In genomic region chr12:122724641-122725243, GRCh38 we compare ENCODE assay signal across 20 cellular contexts. TPM values are rescaled to one million over a fixed set of nuclear protein-coding genes. Genes with fewer than 3 reads are reported as not detected.
A peak's percentile ranks its signal among the peaks of the same experiment; 100 is the strongest.
DNase-seq lines count a peak whose midpoint lies in the region; ATAC-seq, FAIRE-seq and TF ChIP-seq lines count a peak whose summit lies in the region.
"Had no signal": no experiment of that assay in that cellular context is flagged by ENCODE, and none has a peak within 500 bp of the region (broad histone marks: within the 10 kb centered on the region; RNA-seq: fewer than 3 reads in every experiment).

No MANE protein-coding gene starts in this region.

- H4K8ac ChIP-seq in H1 (ENCODE audit: extremely low read depth, insufficient read depth, low read length), result no peak overlapping the region

- H3K9ac ChIP-seq in H1 (replicated peaks in 1 of 4; ENCODE audit: extremely low read depth in 1 of 4, low read depth in 3 of 4, low read length in 3 of 4), result no peak overlapping the region

- 92% methylated on average over 12 of the region's 12 CpGs; no CpG with 5 or more reads in 1 of the 2 experiments for WGBS in H1 (ENCODE audit: extremely low coverage in 1 of 2, insufficient coverage in 1 of 2, insufficient read length in 1 of 2, insufficient replicate concordance in 2 of 2, low coverage in 1 of 2, low lambda C conversion rate in 2 of 2, missing lambda C conversion rate in 1 of 2), 2 experiments

- H3K4me1 ChIP-seq in breast epithelium, result no peaks in the 10 kb centered on the region
- no peaks in the 10 kb centered on the region for H3K4me1 ChIP-seq in H1 (replicated peaks in 1 of 4; ENCODE audit: control insufficient read depth in 3 of 4, insufficient read depth in 4 of 4, low read length in 3 of 4)
- H3K4me1 ChIP-seq: sigmoid colon had no signal

- H3K9me3 Mint-ChIP-seq in MCF 10A (ENCODE audit: unreplicated experiment) (no peaks in the 10 kb centered on the region), type B pancreatic cell (no peaks in the 10 kb centered on the region)
- H3K9me3 Mint-ChIP-seq: CD4-positive, alpha-beta T cell had no signal

- H3K27me3 Mint-ChIP-seq in MCF 10A (ENCODE audit: insufficient read depth, unreplicated experiment), result no peaks in the 10 kb centered on the region
- no peaks in the 10 kb centered on the region for H3K27me3 Mint-ChIP-seq in type B pancreatic cell
- H3K27me3 Mint-ChIP-seq: CD4-positive, alpha-beta T cell had no signal

- H3K14ac ChIP-seq in H1 (ENCODE audit: insufficient read length), result no peak overlapping the region

- peak; percentile 50 for ATAC-seq in HG03460 (IDR thresholded peaks at IDR 0.05; ENCODE audit: unreplicated experiment)
- no peak for ATAC-seq in GM19455 (IDR thresholded peaks at IDR 0.05; ENCODE audit: unreplicated experiment)
- ATAC-seq in HG03457 (IDR thresholded peaks at IDR 0.05; ENCODE audit: unreplicated experiment), result no peak
- ATAC-seq: left colon had no signal

- BruUV-seq in MCF 10A (replicated peaks; lab: Mats Ljungman, UMichigan), result no TSS peak

- H3K36me3 Mint-ChIP-seq in MCF 10A (ENCODE audit: insufficient read depth, unreplicated experiment) (no peaks in the 10 kb centered on the region), type B pancreatic cell (no peaks in the 10 kb centered on the region)

- H3K79me2 ChIP-seq in H1 (ENCODE audit: control insufficient read depth in 1 of 2, insufficient read depth in 2 of 2, low read length in 2 of 2), result no peaks in the 10 kb centered on the region

- H4K5ac ChIP-seq in H1 (ENCODE audit: insufficient read length, low read depth, low read length), result no peak overlapping the region

- no peak overlapping the region for H3K18ac ChIP-seq in H1 (ENCODE audit: extremely low read depth, low read length)

- H3K27me3 ChIP-seq in breast epithelium (no peaks in the 10 kb centered on the region), H1 (replicated peaks in 1 of 4; ENCODE audit: control insufficient read depth in 3 of 4, extremely low read depth in 1 of 4, insufficient read depth in 3 of 4, low read length in 3 of 4) (no peaks in the 10 kb centered on the region; a peak in 1 of 7 replicates)
- H3K27me3 ChIP-seq: sigmoid colon had no signal

- H3K4me3 ChIP-seq in breast epithelium (no peak overlapping the region), H1 (ENCODE audit: extremely low read depth in 1 of 4, insufficient read depth in 2 of 4, low read depth in 3 of 4, low read length in 4 of 4) (no peak overlapping the region)
- H3K4me3 ChIP-seq: sigmoid colon, SK-N-MC had no signal

- no peak overlapping the region for H2BK120ac ChIP-seq in H1 (replicated peaks; ENCODE audit: low read depth, low read length)

- no peaks in the 10 kb centered on the region for H4K20me1 ChIP-seq in H1 (replicated peaks in 1 of 2; ENCODE audit: control insufficient read depth in 1 of 2, insufficient read depth in 2 of 2, low read length in 2 of 2)

- no peak for TF ChIP-seq EP300 in H1 (IDR thresholded peaks at IDR 0.05; ENCODE audit: borderline replicate concordance in 1 of 2, low read depth in 2 of 2, low read length in 2 of 2)

- no peak for FAIRE-seq in H1 (lab: Jason Lieb, UNC)
- FAIRE-seq: endometrium, H54 had no signal

- no peak overlapping the region for H3K4me2 ChIP-seq in H1 (ENCODE audit: insufficient read depth in 1 of 2, low read depth in 2 of 2, low read length in 2 of 2)

- H3K56ac ChIP-seq in H1 (replicated peaks; ENCODE audit: insufficient read length, low read depth, low read length), result no peak overlapping the region

- no peak for TF ChIP-seq CTCF in breast epithelium (IDR thresholded peaks at IDR 0.05)
- TF ChIP-seq CTCF in MCF 10A (IDR thresholded peaks at IDR 0.05; ENCODE audit: unreplicated experiment), result no peak
- no peak for TF ChIP-seq CTCF in H1 (IDR thresholded peaks at IDR 0.05; ENCODE audit: control extremely low read depth in 1 of 3, insufficient read depth in 1 of 3, low read depth in 1 of 3, low read length in 3 of 3)
- no peak for TF ChIP-seq CTCF in type B pancreatic cell (conservative IDR thresholded peaks at IDR 0.05)

- H2BK15ac ChIP-seq in H1 (ENCODE audit: low read length), result no peak overlapping the region

- no peak overlapping the region for H3K23ac ChIP-seq in H1 (ENCODE audit: insufficient read length)

- H2AFZ ChIP-seq in H1 (ENCODE audit: low read length), result no peak overlapping the region

- no peaks in the 10 kb centered on the region for H3K36me3 ChIP-seq in breast epithelium
- no peaks in the 10 kb centered on the region for H3K36me3 ChIP-seq in H1 (ENCODE audit: control insufficient read depth in 2 of 4, insufficient read depth in 4 of 4, low read length in 3 of 4)
- H3K36me3 ChIP-seq: sigmoid colon had no signal

- intact Hi-C loops in breast epithelium (cut with DNase I; ENCODE audit: low total_unique reads) (no loop called here), MCF 10A (cut with micrococcal nuclease) (no loop called here)

- TF ChIP-seq POLR2A in breast epithelium (IDR thresholded peaks at IDR 0.05) (no peak), H1 (IDR thresholded peaks at IDR 0.05; ENCODE audit: control extremely low read depth in 1 of 2, low read depth in 2 of 2, low read length in 2 of 2) (no peak)

- H3K4me1 Mint-ChIP-seq in MCF 10A (ENCODE audit: insufficient read depth, unreplicated experiment) (peaks cover 16% of the 10 kb centered on the region), type B pancreatic cell (ENCODE audit: unreplicated experiment) (peaks cover 24% of the 10 kb centered on the region)

- H3K9me3 ChIP-seq in breast epithelium, result no peaks in the 10 kb centered on the region
- no peaks in the 10 kb centered on the region for H3K9me3 ChIP-seq in H1 (ENCODE audit: insufficient read depth in 2 of 2, low read depth in 1 of 2, low read length in 1 of 2)
- H3K9me3 ChIP-seq: sigmoid colon had no signal

- H3K23me2 ChIP-seq in H1 (ENCODE audit: low read depth, low read length), result no peaks in the 10 kb centered on the region; the same call in 1 of the 2 replicates

- H3K27ac ChIP-seq in breast epithelium, result peak overlapping the region; percentile 79 to 86
- no peak overlapping the region for H3K27ac ChIP-seq in H1 (ENCODE audit: low read depth, low read length)
- H3K27ac ChIP-seq: sigmoid colon, SK-N-MC had no signal

- CTCF ChIA-PET in MCF 10A (lab: Yijun Ruan, JAX) (interaction anchor here (0.6 to 1.9 kb wide), 3 partner anchors 27 to 233 kb away, joined by 3 to 5 read pairs (median 4); no protein-coding TSS in a partner anchor), H1 (lab: Charles Lee; ENCODE audit: partially characterized antibody) (interaction anchor here (0.6 to 1.1 kb wide), 3 partner anchors 64 to 100 kb away, joined by 3 to 4 read pairs (median 4); no protein-coding TSS in a partner anchor)

- 0 out of 2 replicates have a peak overlapping the region, but pooled peaks have one; percentile 75 for H2BK12ac ChIP-seq in H1 (ENCODE audit: low read depth, low read length)

- H3K27ac Mint-ChIP-seq in MCF 10A (ENCODE audit: low read depth, unreplicated experiment), result no peak overlapping the region
- peak overlapping the region; percentile 93 for H3K27ac Mint-ChIP-seq in type B pancreatic cell
- H3K27ac Mint-ChIP-seq: CD4-positive, alpha-beta T cell had no signal

- H2BK20ac ChIP-seq in H1 (ENCODE audit: low read length), result no peak overlapping the region; the same call in 1 of the 2 replicates

- H4K91ac ChIP-seq in H1 (replicated peaks; ENCODE audit: insufficient read length, low read length), result no peak overlapping the region

- no peak overlapping the region for H2AK5ac ChIP-seq in H1 (ENCODE audit: low read depth, low read length)

- H3K4me3 Mint-ChIP-seq in MCF 10A (ENCODE audit: unreplicated experiment) (no peak overlapping the region), type B pancreatic cell (no peak overlapping the region)
- H3K4me3 Mint-ChIP-seq: CD4-positive, alpha-beta T cell had no signal

- no peak overlapping the region for H3K4ac ChIP-seq in H1 (replicated peaks; ENCODE audit: insufficient read length, low read depth, low read length)

- no peak overlapping the region; the same call in 1 of the 2 replicates for H2BK5ac ChIP-seq in H1 (ENCODE audit: low read depth, low read length)

- POLR2A ChIA-PET in MCF 10A (lab: Yijun Ruan, JAX), result interaction anchor here (0.6 to 1.9 kb wide), 5 partner anchors 11 to 226 kb away, joined by 3 to 4 read pairs (median 3); no protein-coding TSS in a partner anchor
- POLR2A ChIA-PET in H1 (lab: Charles Lee; ENCODE audit: partially characterized antibody), result interaction anchor here (0.9 to 1.2 kb wide), 2 partner anchors 24 to 48 kb away, joined by 3 read pairs; no protein-coding TSS in a partner anchor

- DNase-seq in breast epithelium (ENCODE audit: low spot score in 2 of 2) (no peak), MCF 10A (ENCODE audit: unreplicated experiment) (no peak), H1 (ENCODE audit: low read depth in 1 of 2, low spot score in 2 of 2) (no peak), type B pancreatic cell (ENCODE audit: extremely low spot score, unreplicated experiment) (no peak), NK-92 (lab: John Stamatoyannopoulos, UW; ENCODE audit: unreplicated experiment) (no peak)
- DNase-seq: aorta; CD4-positive, alpha-beta T cell; left colon; NCI-H1930; occipital lobe; sigmoid colon; stimulated activated CD4-positive, alpha-beta T cell treated with anti-CD3 and anti-CD28 coated beads, Interleukin-2, amount 100 ng/mL, for 24 hours had no signal

- TF ChIP-seq RAD21 in H1 (IDR thresholded peaks at IDR 0.05 in 1 of 2, conservative IDR thresholded peaks at IDR 0.05 in 1 of 2; ENCODE audit: low read depth in 2 of 2, low read length in 2 of 2), result no peak

- H3K79me1 ChIP-seq in H1 (ENCODE audit: low read depth, low read length), result no peaks in the 10 kb centered on the region

RNA-seq across cellular contexts. Expression of gene HCAR1, which starts 5.9 kb away (rescaled TPM):
- total RNA-seq in breast epithelium, result 10 to 100 TPM in 2 of 3 donors, 1 to 10 TPM in 1; 3.2 to 34.0 (median 20.6) TPM
- total RNA-seq in MCF 10A (2022), result not detected in 2 replicates
- total RNA-seq in H1 (2021; fragmentation: NEBNext Ultra II Directional; extraction: Animal tissue kit (Norgen Biotek cat#: 25700)), result not detected in 2 replicates
- polyA plus RNA-seq in H1 (2011; rRNA removed), result 0.02 TPM in 1 of 2 replicates, not detected in the other
- 0.04 TPM for polyA plus RNA-seq in H1 (2011; cell fraction: cytosol; rRNA removed)
- 0.04 TPM for polyA plus RNA-seq in H1 (2011; cell fraction: nucleus; rRNA removed)
- not detected in 4 replicates for polyA plus RNA-seq in H1 (2012, experiment 1 of 2)
- polyA plus RNA-seq in H1 (2012, experiment 2 of 2), result 0.04 TPM
- 0.04 TPM for polyA plus RNA-seq in H1 (2013, experiment 1 of 2)
- 0.09 TPM for polyA plus RNA-seq in H1 (2013, experiment 2 of 2)
- 0.05 TPM in 1 of 2 replicates, not detected in the other for polyA minus RNA-seq in H1 (2011; rRNA and poly(A)+ RNA removed)
- polyA minus RNA-seq in H1 (2011; cell fraction: cytosol; rRNA and poly(A)+ RNA removed), result not detected
- not detected for polyA minus RNA-seq in H1 (2011; cell fraction: nucleus; rRNA and poly(A)+ RNA removed)
- 5.0 and 7.4 TPM in 2 replicates for total RNA-seq in type B pancreatic cell (ENCODE audit: low replicate concordance)
- total RNA-seq: chondrocyte had no signal
- polyA plus RNA-seq: aorta had no signal

RNA-seq across cellular contexts. Expression of gene HCAR3, which starts 8.1 kb away (rescaled TPM):
- total RNA-seq in breast epithelium, result 1 to 10 TPM in 2 of 3 donors, under 1 TPM in 1; 0.96 to 4.8 (median 2.6) TPM
- total RNA-seq in MCF 10A (2022), result not detected in 2 replicates
- not detected in 2 replicates for total RNA-seq in H1 (2021; fragmentation: NEBNext Ultra II Directional; extraction: Animal tissue kit (Norgen Biotek cat#: 25700))
- not detected in 2 replicates for polyA plus RNA-seq in H1 (2011; rRNA removed)
- not detected for polyA plus RNA-seq in H1 (2011; cell fraction: cytosol; rRNA removed)
- not detected for polyA plus RNA-seq in H1 (2011; cell fraction: nucleus; rRNA removed)
- polyA plus RNA-seq in H1 (2012, experiment 1 of 2), result not detected in 4 replicates
- polyA plus RNA-seq in H1 (2012, experiment 2 of 2), result not detected
- not detected for polyA plus RNA-seq in H1 (2013, experiment 1 of 2)
- 0.02 TPM for polyA plus RNA-seq in H1 (2013, experiment 2 of 2)
- not detected in 2 replicates for polyA minus RNA-seq in H1 (2011; rRNA and poly(A)+ RNA removed)
- polyA minus RNA-seq in H1 (2011; cell fraction: cytosol; rRNA and poly(A)+ RNA removed), result not detected
- polyA minus RNA-seq in H1 (2011; cell fraction: nucleus; rRNA and poly(A)+ RNA removed), result not detected
- 0.46 and 2.6 TPM in 2 replicates for total RNA-seq in type B pancreatic cell (ENCODE audit: low replicate concordance)
- total RNA-seq: A673, chondrocyte had no signal
- polyA plus RNA-seq: aorta had no signal

RNA-seq across cellular contexts. Expression of gene HCAR2, which starts 21.6 kb away (rescaled TPM):
- total RNA-seq in breast epithelium, result 10 to 100 TPM in 1 of 3 donors, 1 to 10 TPM in 2; 5.7 to 10.8 (median 6.4) TPM
- 0.19 TPM in 1 of 2 replicates, not detected in the other for total RNA-seq in MCF 10A (2022)
- total RNA-seq in H1 (2021; fragmentation: NEBNext Ultra II Directional; extraction: Animal tissue kit (Norgen Biotek cat#: 25700)), result not detected in 2 replicates
- not detected in 2 replicates for polyA plus RNA-seq in H1 (2011; rRNA removed)
- polyA plus RNA-seq in H1 (2011; cell fraction: cytosol; rRNA removed), result not detected
- polyA plus RNA-seq in H1 (2011; cell fraction: nucleus; rRNA removed), result not detected
- not detected in 4 replicates for polyA plus RNA-seq in H1 (2012, experiment 1 of 2)
- polyA plus RNA-seq in H1 (2012, experiment 2 of 2), result not detected
- not detected for polyA plus RNA-seq in H1 (2013, experiment 1 of 2)
- polyA plus RNA-seq in H1 (2013, experiment 2 of 2), result not detected
- polyA minus RNA-seq in H1 (2011; rRNA and poly(A)+ RNA removed), result not detected in 2 replicates
- not detected for polyA minus RNA-seq in H1 (2011; cell fraction: cytosol; rRNA and poly(A)+ RNA removed)
- polyA minus RNA-seq in H1 (2011; cell fraction: nucleus; rRNA and poly(A)+ RNA removed), result not detected
- 21.4 and 93.8 TPM in 2 replicates for total RNA-seq in type B pancreatic cell (ENCODE audit: low replicate concordance)
- total RNA-seq: chondrocyte, occipital lobe had no signal
- polyA plus RNA-seq: aorta had no signal

RNA-seq across cellular contexts. Expression of gene DENR, which starts 27.9 kb away (rescaled TPM):
- total RNA-seq in breast epithelium (10 to 100 TPM; 21.9 to 30.7 (median 28.2) TPM), MCF 10A (2022) (87.9 and 104 TPM in 2 replicates), type B pancreatic cell (ENCODE audit: low replicate concordance) (63.2 and 75.2 TPM in 2 replicates)
- total RNA-seq in H1 (2021; fragmentation: NEBNext Ultra II Directional; extraction: Animal tissue kit (Norgen Biotek cat#: 25700)), result 78.1 and 84.0 TPM in 2 replicates
- polyA plus RNA-seq in H1 (2011; rRNA removed), result 26.9 and 29.5 TPM in 2 replicates
- polyA plus RNA-seq in H1 (2011; cell fraction: cytosol; rRNA removed), result 41.8 TPM
- polyA plus RNA-seq in H1 (2011; cell fraction: nucleus; rRNA removed), result 14.9 TPM
- polyA plus RNA-seq in H1 (2012, experiment 1 of 2), result 32.7 to 70.1 TPM (median 36.1 TPM) in 4 replicates
- 9.9 TPM for polyA plus RNA-seq in H1 (2012, experiment 2 of 2)
- 55.9 TPM for polyA plus RNA-seq in H1 (2013, experiment 1 of 2)
- polyA plus RNA-seq in H1 (2013, experiment 2 of 2), result 54.2 TPM
- polyA minus RNA-seq in H1 (2011; rRNA and poly(A)+ RNA removed), result 12.1 and 12.2 TPM in 2 replicates
- polyA minus RNA-seq in H1 (2011; cell fraction: cytosol; rRNA and poly(A)+ RNA removed), result 17.8 TPM
- polyA minus RNA-seq in H1 (2011; cell fraction: nucleus; rRNA and poly(A)+ RNA removed), result 28.7 TPM

RNA-seq across cellular contexts. Expression of gene CCDC62, which starts 49.6 kb away (rescaled TPM):
- total RNA-seq in breast epithelium, result 1 to 10 TPM in 1 of 3 donors, under 1 TPM in 2; 0.66 to 1.9 (median 0.73) TPM
- 0.51 and 0.81 TPM in 2 replicates for total RNA-seq in MCF 10A (2022)
- total RNA-seq in H1 (2021; fragmentation: NEBNext Ultra II Directional; extraction: Animal tissue kit (Norgen Biotek cat#: 25700)), result 0.21 and 0.41 TPM in 2 replicates
- polyA plus RNA-seq in H1 (2011; rRNA removed), result 0.05 TPM in 2 replicates
- polyA plus RNA-seq in H1 (2011; cell fraction: cytosol; rRNA removed), result 0.12 TPM
- polyA plus RNA-seq in H1 (2011; cell fraction: nucleus; rRNA removed), result 0.10 TPM
- 0.14 to 0.15 TPM (median 0.15 TPM) in 3 of 4 replicates, not detected in the other for polyA plus RNA-seq in H1 (2012, experiment 1 of 2)
- polyA plus RNA-seq in H1 (2012, experiment 2 of 2), result not detected
- polyA plus RNA-seq in H1 (2013, experiment 1 of 2), result 0.12 TPM
- polyA plus RNA-seq in H1 (2013, experiment 2 of 2), result 0.17 TPM
- polyA minus RNA-seq in H1 (2011; rRNA and poly(A)+ RNA removed), result 0.37 and 0.44 TPM in 2 replicates
- polyA minus RNA-seq in H1 (2011; cell fraction: cytosol; rRNA and poly(A)+ RNA removed), result not detected
- polyA minus RNA-seq in H1 (2011; cell fraction: nucleus; rRNA and poly(A)+ RNA removed), result 0.80 TPM
- total RNA-seq in type B pancreatic cell (ENCODE audit: low replicate concordance), result 0.57 and 1.0 TPM in 2 replicates
- total RNA-seq: A673 had no signal
- polyA plus RNA-seq: aorta had no signal
